11 cellular contexts compared by ENCODE assay signal in the genomic region with DNA sequence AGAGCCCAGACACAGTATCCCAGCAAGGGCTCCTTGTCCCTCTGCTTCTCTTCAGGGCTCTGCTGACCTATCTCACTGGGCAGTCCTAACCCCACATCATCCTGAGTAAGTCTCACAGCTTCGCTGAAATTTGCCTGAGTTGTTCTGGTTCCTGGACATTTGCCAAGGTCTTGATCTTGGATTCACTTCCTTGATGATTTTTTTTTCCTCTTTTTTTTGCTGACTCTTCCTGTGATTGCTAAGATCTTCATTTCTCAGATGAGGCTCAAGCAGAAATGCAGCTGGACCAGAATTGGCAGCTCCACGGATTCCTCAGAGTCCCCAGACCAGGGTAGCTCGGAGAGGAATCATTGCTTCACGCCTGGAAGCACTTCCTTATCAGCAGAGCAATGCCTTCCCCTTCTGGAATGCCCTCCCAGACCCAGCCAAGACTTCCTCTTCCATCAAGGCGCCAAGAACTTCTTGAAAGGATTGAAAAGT. TPM values are rescaled to one million over a fixed set of nuclear protein-coding genes. Genes with fewer than 3 reads are reported as not detected.
DNase-seq lines count a peak whose midpoint lies in the region; ATAC-seq and TF ChIP-seq lines count a peak whose summit lies in the region.
"Had no signal": no experiment of that assay in that cellular context is flagged by ENCODE, and none has a peak within 500 bp of the region (broad histone marks: within the 10 kb centered on the region; RNA-seq: fewer than 3 reads in every experiment).

No MANE protein-coding gene starts in this region.

- DNase-seq in Caki2 (ENCODE audit: low read depth) (peak; percentile 79), RKO (ENCODE audit: low spot score) (peak; percentile 36), fibroblast of lung (ENCODE audit: low read depth in 2 of 2) (peak; percentile 65 to 67), omental fat pad (ENCODE audit: low spot score) (no peak), ureter (ENCODE audit: low spot score) (no peak), H7 (no peak)
- DNase-seq: hypothalamus, NCI-H1930 had no signal

- H3K4me2 ChIP-seq in fibroblast of lung (ENCODE audit: extremely low read depth, insufficient read depth, low read length) = no peak overlapping the region
- H3K4me2 ChIP-seq: BLaER1 had no signal

- no peaks in the 10 kb centered on the region for H4K20me1 ChIP-seq in fibroblast of lung (ENCODE audit: control insufficient read depth, extremely low read depth, insufficient read depth, low read length)
- H4K20me1 ChIP-seq: BLaER1 had no signal

- no peak overlapping the region for H2AFZ ChIP-seq in fibroblast of lung (ENCODE audit: low read length)

- H3K36me3 ChIP-seq in fibroblast of lung (ENCODE audit: control insufficient read depth, insufficient read depth, low read length) (no peaks in the 10 kb centered on the region), H7 (replicated peaks; ENCODE audit: control insufficient read depth, insufficient read depth, low read length) (no peaks in the 10 kb centered on the region)
- H3K36me3 ChIP-seq: BLaER1 had no signal

- no peak overlapping the region for H3K4me3 ChIP-seq in fibroblast of lung (replicated peaks in 1 of 4; ENCODE audit: control extremely low read depth in 1 of 4, insufficient read depth in 1 of 4, low read depth in 3 of 4, low read length in 4 of 4)
- no peak overlapping the region for H3K4me3 ChIP-seq in H7 (ENCODE audit: insufficient read depth, low read depth, low read length)
- H3K4me3 ChIP-seq: BLaER1 had no signal

- TF ChIP-seq CTCF in fibroblast of lung (conservative IDR thresholded peaks at IDR 0.05 in 1 of 2, IDR thresholded peaks at IDR 0.05 in 1 of 2; ENCODE audit: low read depth in 1 of 2, low read length in 2 of 2) (no peak), omental fat pad (IDR thresholded peaks at IDR 0.05) (no peak)

- in situ Hi-C loops in Caki2 (cut with HindIII; ENCODE audit: low pct_unique_long_range_greater_than_20kb, low sequenced_read_pairs) = no loop called here

- peaks cover 8% of the 10 kb centered on the region for H3K4me1 ChIP-seq in fibroblast of lung (ENCODE audit: control insufficient read depth, extremely low read depth, insufficient read depth, low read length)

- no peaks in the 10 kb centered on the region for H3K9me3 ChIP-seq in fibroblast of lung (ENCODE audit: control insufficient read depth, insufficient read depth, low read depth, low read length)
- H3K9me3 ChIP-seq: BLaER1 had no signal

- H3K9ac ChIP-seq in fibroblast of lung (ENCODE audit: insufficient read depth, low read length) = no peak overlapping the region
- H3K9ac ChIP-seq: BLaER1 had no signal

- H3K79me2 ChIP-seq in fibroblast of lung (ENCODE audit: control insufficient read depth, insufficient read depth, low read length) = no peaks in the 10 kb centered on the region

- ATAC-seq in omental fat pad (ENCODE audit: low FRiP score) (peak; percentile 64), HG03095 (IDR thresholded peaks at IDR 0.05; ENCODE audit: unreplicated experiment) (no peak), GM19452 (IDR thresholded peaks at IDR 0.05; ENCODE audit: unreplicated experiment) (no peak)

- H3K27me3 ChIP-seq in fibroblast of lung (ENCODE audit: control insufficient read depth, insufficient read depth, low read length) = peaks cover 5% of the 10 kb centered on the region
- H3K27me3 ChIP-seq in H7 (ENCODE audit: control insufficient read depth, insufficient read depth, low read length) = peaks cover 2% of the 10 kb centered on the region; the same call in 1 of the 2 replicates

- H3K27ac ChIP-seq in fibroblast of lung (ENCODE audit: insufficient read depth, low read length) = no peak overlapping the region
- H3K27ac ChIP-seq: BLaER1 had no signal

RNA-seq across cellular contexts. Expression of a gene that starts 8.6 kb away (rescaled TPM):
- total RNA-seq in Caki2 (2014; rRNA removed; shearing (Covaris generic); ENCODE audit: low replicate concordance) = 9.0 and 17.6 TPM in 2 replicates
- total RNA-seq in fibroblast of lung (0.17 and 0.77 TPM in 2 replicates), omental fat pad (10 to 100 TPM in 1 of 4 donors, 1 to 10 TPM in 3; 3.7 to 18.8 (median 4.5) TPM), ureter (17.9 TPM)
- 0.43 and 9.6 TPM in 2 replicates for polyA plus RNA-seq in fibroblast of lung
- polyA plus RNA-seq in fibroblast of lung (2012) = 0.38 and 8.2 TPM in 2 replicates
- polyA minus RNA-seq in fibroblast of lung (ENCODE audit: low replicate concordance) = 1.1 and 33.0 TPM in 2 replicates
- 2.0 and 2.1 TPM in 2 replicates for total RNA-seq in H7 (2014; rRNA removed; shearing (Covaris generic))

Comparison
In these comparisons a context has a peak if more than half of its experiments do, and no peak if none do; other contexts are left out.
1. DNase-seq: peak in Caki2 (single experiment), RKO (single experiment) and fibroblast of lung (2 of 2); none in omental fat pad (single experiment), ureter (single experiment) and H7 (single experiment).